Comparison of ENCODE assay signal across 16 cellular contexts in genomic region chr4:26067035-26067434, GRCh38.
"Had no signal": no experiment of that assay in that cellular context is flagged by ENCODE, and none has a peak within 500 bp of the region (broad histone marks: within the 10 kb centered on the region; RNA-seq: fewer than 3 reads in every experiment).

No MANE protein-coding gene starts in this region.

- H3K36me3 Mint-ChIP-seq: activated naive CD8-positive, alpha-beta T cell had no signal

- ATAC-seq: activated T-cell treated with anti-CD3 and anti-CD28 coated beads, Interleukin-2, amount 50 U/mL, for 4 hours; esophagus mucosa; left colon; naive thymus-derived CD4-positive, alpha-beta T cell; stimulated activated naive CD8-positive, alpha-beta T cell treated with anti-CD3 and anti-CD28 coated beads, Interleukin-15, amount 100 ng/mL, for 72 hours; upper lobe of right lung had no signal

- H3K36me3 ChIP-seq: brain microvascular endothelial cell, upper lobe of right lung had no signal

- H3K27ac Mint-ChIP-seq: activated naive CD8-positive, alpha-beta T cell; naive thymus-derived CD4-positive, alpha-beta T cell; stimulated activated naive CD8-positive, alpha-beta T cell treated with anti-CD3 and anti-CD28 coated beads, Interleukin-15, amount 100 ng/mL, for 72 hours had no signal

- H3K9me3 Mint-ChIP-seq: activated T-cell treated with anti-CD3 and anti-CD28 coated beads, Interleukin-2, amount 50 U/mL, for 4 hours had no signal

- H3K4me3 Mint-ChIP-seq: activated naive CD8-positive, alpha-beta T cell; activated T-cell treated with anti-CD3 and anti-CD28 coated beads, Interleukin-2, amount 50 U/mL, for 4 hours; naive thymus-derived CD4-positive, alpha-beta T cell; stimulated activated naive CD8-positive, alpha-beta T cell treated with anti-CD3 and anti-CD28 coated beads, Interleukin-15, amount 100 ng/mL, for 72 hours had no signal

- H3K4me3 ChIP-seq: skin epidermis, testis, upper lobe of right lung had no signal

- DNase-seq: activated CD4-positive, alpha-beta T cell treated with anti-CD3 and anti-CD28 coated beads for 1 hour; activated CD4-positive, alpha-beta T cell treated with anti-CD3 and anti-CD28 coated beads, Interleukin-2, amount 50 U/mL, for 48 hours; activated gamma-delta T cell; activated T-cell treated with anti-CD3 and anti-CD28 coated beads, Interleukin-2, amount 50 U/mL, for 4 hours; brain microvascular endothelial cell; dermis blood vessel endothelial cell; left colon; naive thymus-derived CD4-positive, alpha-beta T cell; posterior cingulate gyrus; stimulated activated CD4-positive, alpha-beta T cell treated with anti-CD3 and anti-CD28 coated beads, Interleukin-4, amount 100 ng/mL, for 4 hours; stimulated activated naive CD8-positive, alpha-beta T cell treated with anti-CD3 and anti-CD28 coated beads, Interleukin-15, amount 100 ng/mL, for 72 hours; testis; upper lobe of right lung had no signal

- H3K9me3 ChIP-seq: testis, upper lobe of right lung had no signal

- H3K27ac ChIP-seq: brain microvascular endothelial cell, skin epidermis, testis, upper lobe of right lung had no signal

- H3K4me1 ChIP-seq: testis, upper lobe of right lung had no signal

- H3K27me3 ChIP-seq: brain microvascular endothelial cell, testis, upper lobe of right lung had no signal
